Comparison of ENCODE assay signal across 8 cellular contexts in the genomic region with DNA sequence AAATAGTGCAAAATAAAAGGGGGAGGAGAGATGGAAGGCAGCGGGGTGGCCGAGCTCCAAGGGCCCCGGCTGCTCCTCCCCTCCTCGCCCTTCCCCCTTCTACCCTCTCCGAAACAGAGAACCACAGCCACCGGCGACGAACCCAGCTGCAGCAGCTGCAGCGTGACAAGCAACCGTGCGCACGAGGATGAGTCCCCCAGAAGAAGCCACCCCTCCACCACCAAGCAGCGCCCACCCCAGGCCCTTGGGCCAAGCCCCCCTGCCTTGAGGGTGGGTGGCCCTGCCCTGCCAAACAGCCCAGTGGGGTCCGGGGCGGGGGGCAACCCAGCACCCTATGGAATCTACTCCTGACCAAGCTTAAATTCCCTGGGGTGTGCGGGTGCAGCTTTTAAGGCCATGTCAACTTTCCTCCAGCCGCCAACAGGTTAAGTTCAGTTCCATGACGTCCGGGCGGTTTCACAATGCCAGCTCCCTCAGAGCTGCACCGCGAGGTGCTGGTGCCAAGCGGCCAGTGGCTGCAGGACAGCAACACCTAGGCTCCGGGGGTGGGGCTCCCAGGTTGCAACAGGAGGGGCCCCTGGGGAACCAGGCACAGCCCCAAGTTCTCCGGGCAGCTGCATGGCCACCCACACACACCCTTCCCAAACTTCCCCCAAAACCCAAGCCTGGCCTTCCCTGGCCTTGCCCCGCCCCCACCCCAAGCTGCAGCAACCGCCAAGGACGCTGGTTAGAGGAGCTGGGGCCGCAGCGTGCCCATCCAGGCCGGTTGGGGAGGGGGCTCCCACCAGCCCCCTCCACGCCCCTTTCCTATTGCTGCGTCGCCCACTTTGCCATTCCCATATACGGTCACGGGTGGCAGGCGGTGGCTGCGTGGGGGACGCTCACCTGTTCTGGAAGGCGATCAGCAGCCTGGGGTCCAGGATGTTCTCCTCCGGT. TPM values are rescaled to one million over a fixed set of nuclear protein-coding genes. Genes with fewer than 3 reads are reported as not detected.
DNase-seq lines count a peak whose midpoint lies in the region; FAIRE-seq and TF ChIP-seq lines count a peak whose summit lies in the region.

No MANE protein-coding gene starts in this region.

- H3K4me3 Mint-ChIP-seq in Caco-2 (ENCODE audit: unreplicated experiment) = peak overlapping the region; percentile 80

- no peaks in the 10 kb centered on the region for H3K27me3 Mint-ChIP-seq in Caco-2 (ENCODE audit: insufficient read depth, unreplicated experiment)

- H3K4me1 ChIP-seq in Caco-2 (peaks cover 38% of the 10 kb centered on the region), GM23248 (ENCODE audit: insufficient read depth) (peaks cover 6% of the 10 kb centered on the region; the same call in 1 of the 2 replicates), OCI-LY7 (ENCODE audit: insufficient read depth, low read length, poor library complexity, severe bottlenecking) (peaks cover 25% of the 10 kb centered on the region), kidney (ENCODE audit: control insufficient read depth in 1 of 2, insufficient read depth in 1 of 2, low read depth in 1 of 2, low read length in 2 of 2) (peaks cover 8 to 30% of the 10 kb centered on the region in 2 donors)

- H3K9me3 ChIP-seq in Caco-2 = no peaks in the 10 kb centered on the region
- H3K9me3 ChIP-seq in GM23248 (ENCODE audit: low read depth) = no peaks in the 10 kb centered on the region
- H3K9me3 ChIP-seq in OCI-LY7 (ENCODE audit: low read length) = no peaks in the 10 kb centered on the region
- H3K9me3 ChIP-seq in kidney (ENCODE audit: control insufficient read depth in 1 of 2, low read length in 2 of 2) = no peaks in the 10 kb centered on the region

- H3K27ac ChIP-seq in GM23248 = peak overlapping the region; percentile 72
- H3K27ac ChIP-seq in OCI-LY7 (ENCODE audit: low read depth, low read length, poor library complexity, severe bottlenecking) = peak overlapping the region; percentile 91
- no peak overlapping the region for H3K27ac ChIP-seq in brain microvascular endothelial cell
- H3K27ac ChIP-seq in kidney (ENCODE audit: low read depth in 2 of 2, low read length in 2 of 2) = peak overlapping the region in 1 of 2 donors; percentile 68

- H4K20me1 ChIP-seq in GM23248 (ENCODE audit: insufficient read depth) = no peaks in the 10 kb centered on the region
- H4K20me1 ChIP-seq in OCI-LY7 (ENCODE audit: insufficient read depth, low read length) = peaks cover 13% of the 10 kb centered on the region; the same call in 1 of the 2 replicates

- H3K27me3 ChIP-seq in Caco-2 (replicated peaks; ENCODE audit: control insufficient read depth, insufficient read depth, low read length) = no peaks in the 10 kb centered on the region
- H3K27me3 ChIP-seq in GM23248 (replicated peaks; ENCODE audit: insufficient read depth) = peaks cover 18% of the 10 kb centered on the region
- peaks cover 23% of the 10 kb centered on the region for H3K27me3 ChIP-seq in brain microvascular endothelial cell (replicated peaks)

- H3K9me3 Mint-ChIP-seq in Caco-2 (ENCODE audit: unreplicated experiment) = no peaks in the 10 kb centered on the region

- H3K36me3 ChIP-seq in Caco-2 (ENCODE audit: control insufficient read depth, insufficient read depth, low read length) (peaks cover 5% of the 10 kb centered on the region), GM23248 (ENCODE audit: low read depth) (peaks cover 7% of the 10 kb centered on the region; the same call in 1 of the 2 replicates), OCI-LY7 (ENCODE audit: insufficient read depth, low read length) (peaks cover 59% of the 10 kb centered on the region), brain microvascular endothelial cell (replicated peaks) (peaks cover 18% of the 10 kb centered on the region), kidney (ENCODE audit: control insufficient read depth in 1 of 2, insufficient read depth in 2 of 2, low read length in 2 of 2) (peaks cover 0 to 6% of the 10 kb centered on the region in 2 donors)

- H3F3A ChIP-seq in GM23248 (ENCODE audit: insufficient read depth) = peaks cover 11% of the 10 kb centered on the region

- CTCF ChIA-PET in Caco-2 (lab: Charles Lee) = interaction anchor here (0.6 to 1.5 kb wide), 2 partner anchors 66 to 95 kb away, joined by 6 read pairs; no protein-coding TSS in a partner anchor
- CTCF ChIA-PET in OCI-LY7 (lab: Charles Lee; ENCODE audit: unreplicated experiment) = interaction anchor here (0.5 to 2.3 kb wide), 7 partner anchors 13 to 824 kb away, joined by 3 to 14 read pairs (median 8); no protein-coding TSS in a partner anchor

- H3K4me2 ChIP-seq in GM23248 (ENCODE audit: unreplicated experiment) (peak overlapping the region; percentile 95), OCI-LY7 (ENCODE audit: low read length) (peak overlapping the region; percentile 91)

- TF ChIP-seq CTCF in Caco-2 (IDR thresholded peaks at IDR 0.05; ENCODE audit: insufficient read depth in 1 of 2, low read depth in 1 of 2, low read length in 1 of 2, severe bottlenecking in 1 of 2, unreplicated experiment in 1 of 2) (no peak), OCI-LY7 (conservative IDR thresholded peaks at IDR 0.05; ENCODE audit: low read length) (0 out of 2 replicates have a peak, but pooled peaks have one; percentile 32), brain microvascular endothelial cell (IDR thresholded peaks at IDR 0.05; ENCODE audit: low read depth, low read length, missing control alignments) (peak; percentile 35), kidney (IDR thresholded peaks at IDR 0.05; ENCODE audit: borderline replicate concordance, extremely low read depth, insufficient read depth) (no peak)

- H3K27ac Mint-ChIP-seq in Caco-2 (ENCODE audit: unreplicated experiment) = peak overlapping the region; percentile 89

- no peaks in the 10 kb centered on the region for H3K9me2 ChIP-seq in GM23248 (ENCODE audit: insufficient read depth)
- H3K9me2 ChIP-seq in OCI-LY7 (ENCODE audit: insufficient read depth, low read length) = no peaks in the 10 kb centered on the region

- H3K36me3 Mint-ChIP-seq in Caco-2 (ENCODE audit: insufficient read depth, unreplicated experiment) = peaks cover 80% of the 10 kb centered on the region

- peak overlapping the region; percentile 79 for H3K9ac ChIP-seq in GM23248
- peak overlapping the region in 1 of 2 donors; percentile 71 for H3K9ac ChIP-seq in kidney (ENCODE audit: low read length in 2 of 2)

- POLR2A ChIA-PET in Caco-2 (lab: Charles Lee) (interaction anchor here (0.5 to 1.8 kb wide), 4 partner anchors 63 to 156 kb away, joined by 3 to 5 read pairs (median 4); no protein-coding TSS in a partner anchor), OCI-LY7 (lab: Charles Lee) (interaction anchor here (0.6 to 2.3 kb wide), 6 partner anchors 9 to 185 kb away, joined by 3 to 20 read pairs (median 4); a partner anchor contains a TSS)

- in situ Hi-C loops in GM23248 (cut with MboI) (no loop called here), brain microvascular endothelial cell (cut with HindIII; ENCODE audit: low pct_ligation_motif_present, low sequenced_read_pairs) (no loop called here)

- 57 to 58% methylated on average over 29 to 41 of the region's 41 CpGs for WGBS in GM23248 (ENCODE audit: low coverage in 1 of 2, low lambda C conversion rate in 2 of 2, missing lambda C conversion rate in 2 of 2), 2 experiments

- peaks cover 7% of the 10 kb centered on the region for H3K4me1 Mint-ChIP-seq in Caco-2 (ENCODE audit: low read depth, unreplicated experiment)

- no peak for FAIRE-seq in kidney (lab: Jason Lieb, UNC)

- H3K4me3 ChIP-seq in Caco-2 (ENCODE audit: low read depth, low read length) (peak overlapping the region; percentile 77), GM23248 (peak overlapping the region; percentile 80), OCI-LY7 (ENCODE audit: low read depth, low read length, poor library complexity, severe bottlenecking) (peak overlapping the region; percentile 84), brain microvascular endothelial cell (ENCODE audit: low read depth, low read length) (peak overlapping the region; percentile 75), kidney (ENCODE audit: low read length in 2 of 2) (peak overlapping the region; percentile 76 to 87)

- BruUV-seq in Caco-2 (replicated peaks; lab: Mats Ljungman, UMichigan) (no TSS peak), OCI-LY7 (replicated peaks; lab: Mats Ljungman, UMichigan) (no TSS peak)

- DNase-seq in Caco-2 (peak in 1 of 2 experiments; percentile 62), GM23248 (peak; percentile 79), OCI-LY7 (ENCODE audit: low spot score) (peak; percentile 97), brain microvascular endothelial cell (peak; percentile 41), kidney (peak; percentile 95), mesenteric fat pad (ENCODE audit: low spot score) (no peak), GDM1 (lab: John Stamatoyannopoulos, UW) (no peak)
- peak; percentile 78 for DNase-seq in stimulated activated CD8-positive, alpha-beta memory T cell treated with anti-CD3 and anti-CD28 coated beads, Interleukin-4, amount 100 ng/mL, for 48 hours

- intact Hi-C loops in Caco-2 (cut with micrococcal nuclease; ENCODE audit: unreplicated experiment) (loop anchor here (5.0 kb wide), 1 partner anchor 35 kb away; no protein-coding TSS in a partner anchor), OCI-LY7 (cut with micrococcal nuclease; ENCODE audit: unreplicated experiment) (loop anchor here (1.0 to 5.0 kb wide), 2 partner anchors 40 to 155 kb away; a partner anchor contains a TSS), kidney (cut with DNase I) (no loop called here)

- H3K79me2 ChIP-seq in GM23248 (ENCODE audit: insufficient read depth) = peaks cover 39% of the 10 kb centered on the region
- peaks cover 37% of the 10 kb centered on the region for H3K79me2 ChIP-seq in OCI-LY7 (ENCODE audit: insufficient read depth, low read depth, low read length)

- H2AFZ ChIP-seq in GM23248 = no peak overlapping the region
- no peak overlapping the region for H2AFZ ChIP-seq in OCI-LY7 (ENCODE audit: low read length)

RNA-seq across cellular contexts. Expression of a gene that starts 2.0 kb away (rescaled TPM):
- total RNA-seq in Caco-2 (2022) = 90.8 and 114 TPM in 2 replicates
- total RNA-seq in GM23248 (2014; rRNA removed; shearing (Covaris generic)) = 11.4 and 18.9 TPM in 2 replicates
- polyA plus RNA-seq in GM23248 (2016; fragmentation: Nextera tagmentation; extraction: Ambion mirVana) = 1.2 and 1.4 TPM in 2 replicates
- total RNA-seq in OCI-LY7 (2014; rRNA removed; shearing (Covaris generic)) = 98.9 and 109 TPM in 2 replicates
- 110 and 121 TPM in 2 replicates for total RNA-seq in OCI-LY7 (2022)
- total RNA-seq in kidney = 26.8 TPM
- 7.1 TPM for polyA plus RNA-seq in kidney (ENCODE audit: insufficient read depth, low read depth, low replicate concordance)
- 16.9 TPM for total RNA-seq in mesenteric fat pad

RNA-seq across cellular contexts. Expression of a gene that starts 40.3 kb away (rescaled TPM):
- total RNA-seq in Caco-2 (2022) (34.3 and 36.6 TPM in 2 replicates), OCI-LY7 (2022) (13.9 and 16.3 TPM in 2 replicates), kidney (6.2 TPM), mesenteric fat pad (7.5 TPM)
- 2.7 and 3.9 TPM in 2 replicates for total RNA-seq in GM23248 (2014; rRNA removed; shearing (Covaris generic))
- polyA plus RNA-seq in GM23248 (2016; fragmentation: Nextera tagmentation; extraction: Ambion mirVana) (5.9 and 6.4 TPM in 2 replicates), kidney (ENCODE audit: insufficient read depth, low read depth, low replicate concordance) (3.5 TPM)
- total RNA-seq in OCI-LY7 (2014; rRNA removed; shearing (Covaris generic)) = 7.5 and 11.7 TPM in 2 replicates

RNA-seq across cellular contexts. Expression of a gene that starts 59.3 kb away (rescaled TPM):
- total RNA-seq in Caco-2 (2022) (50.0 and 52.8 TPM in 2 replicates), OCI-LY7 (2022) (27.9 and 31.2 TPM in 2 replicates), kidney (3.5 TPM), mesenteric fat pad (2.9 TPM)
- total RNA-seq in GM23248 (2014; rRNA removed; shearing (Covaris generic)) = 0.11 and 0.13 TPM in 2 replicates
- polyA plus RNA-seq in GM23248 (2016; fragmentation: Nextera tagmentation; extraction: Ambion mirVana) (0.13 and 0.23 TPM in 2 replicates), kidney (ENCODE audit: insufficient read depth, low read depth, low replicate concordance) (2.2 TPM)
- 29.9 and 31.5 TPM in 2 replicates for total RNA-seq in OCI-LY7 (2014; rRNA removed; shearing (Covaris generic))

Comparison
In these comparisons a context has a peak if more than half of its experiments do, and no peak if none do; other contexts are left out.
1. DNase-seq: peak in GM23248 (single experiment), OCI-LY7 (single experiment), brain microvascular endothelial cell (single experiment), kidney (single experiment) and stimulated activated CD8-positive, alpha-beta memory T cell treated with anti-CD3 and anti-CD28 coated beads, Interleukin-4, amount 100 ng/mL, for 48 hours (single experiment); none in mesenteric fat pad (single experiment) and GDM1 (single experiment).
2. CTCF ChIP-seq: peak in OCI-LY7 (single experiment) and brain microvascular endothelial cell (single experiment); none in Caco-2 (0 of 2) and kidney (single experiment).
3. Peak in every context shown above with its lines, with median percentiles within 50 percentile points of each other: H3K4me3 ChIP-seq.